1 cellular context compared by ENCODE assay signal in genomic region chr7:134660961-134661376, GRCh38.
A peak's percentile ranks its signal among the peaks of the same experiment; 100 is the strongest.
TF ChIP-seq lines count a peak whose summit lies in the region.

No MANE protein-coding gene starts in this region.

TF ChIP-seq in K562, 482 proteins besides CTCF, POLR2A, EP300 and RAD21 (continued from another document):
- 0 out of 2 replicates have a peak, but pooled peaks have one; percentile 5 for TF ChIP-seq AFF4 (CRISPR knock-in tag; IDR thresholded peaks at IDR 0.05)
- TF ChIP-seq SIN3B (IDR thresholded peaks at IDR 0.05; ENCODE audit: low read depth): 0 out of 2 replicates have a peak, but pooled peaks have one; percentile 3
